23 cellular contexts compared by ENCODE assay signal in genomic region chr10:7192041-7192440, GRCh38.
DNase-seq lines count a peak whose midpoint lies in the region; ATAC-seq and TF ChIP-seq lines count a peak whose summit lies in the region.
"Had no signal": no experiment of that assay in that cellular context is flagged by ENCODE, and none has a peak within 500 bp of the region (broad histone marks: within the 10 kb centered on the region; RNA-seq: fewer than 3 reads in every experiment).

No MANE protein-coding gene starts in this region.

- no peak for TF ChIP-seq POLR2A in spleen (IDR thresholded peaks at IDR 0.05)

- CTCF ChIA-PET in activated B cell treated with CpG ODN at 0.5 μM for 24 hours (lab: Charles Lee): no interaction called here

- no peaks in the 10 kb centered on the region for H3K27me3 ChIP-seq in spleen (replicated peaks in 1 of 7)
- H3K27me3 ChIP-seq: cardiac muscle cell, dorsolateral prefrontal cortex, foreskin keratinocyte, tibial artery had no signal

- H3K36me3 ChIP-seq in spleen: peaks cover 0 to 96% (median 26%) of the 10 kb centered on the region in 6 donors
- H3K36me3 ChIP-seq: cardiac muscle cell had no signal

- peaks cover 76% of the 10 kb centered on the region for H3K4me1 Mint-ChIP-seq in activated T-cell treated with anti-CD3 and anti-CD28 coated beads, Interleukin-2, amount 50 U/mL, for 72 hours (ENCODE audit: low read depth)
- peaks cover 50% of the 10 kb centered on the region for H3K4me1 Mint-ChIP-seq in activated B cell treated with CpG ODN at 0.5 μM for 24 hours
- peaks cover 69% of the 10 kb centered on the region for H3K4me1 Mint-ChIP-seq in dendritic cell treated with granulocyte-macrophage colony-stimulating factor and Interleukin-4, amounts not matched to agents 40 ng/mL and 50 ng/mL, for 4 days (ENCODE audit: low read depth)
- H3K4me1 Mint-ChIP-seq: GM23338, mesothelial cell of epicardium had no signal

- H3K4me1 ChIP-seq in spleen: peaks cover 0 to 69% (median 24%) of the 10 kb centered on the region in 6 donors
- H3K4me1 ChIP-seq: foreskin keratinocyte, tibial artery had no signal

- peak overlapping the region in 5 of 8 donors; percentile 3 to 76 (median 67) for H3K27ac ChIP-seq in spleen
- H3K27ac ChIP-seq: cardiac muscle cell, dorsolateral prefrontal cortex, foreskin keratinocyte, tibial artery had no signal

- POLR2A ChIA-PET in activated B cell treated with CpG ODN at 0.5 μM for 24 hours (lab: Charles Lee): no interaction called here

- peaks cover 11 to 22% of the 10 kb centered on the region in 2 donors for H3K9me3 Mint-ChIP-seq in activated T-cell treated with anti-CD3 and anti-CD28 coated beads, Interleukin-2, amount 50 U/mL, for 72 hours
- peaks cover 10% of the 10 kb centered on the region for H3K9me3 Mint-ChIP-seq in activated B cell treated with CpG ODN at 0.5 μM for 24 hours
- peaks cover 31% of the 10 kb centered on the region for H3K9me3 Mint-ChIP-seq in dendritic cell treated with granulocyte-macrophage colony-stimulating factor and Interleukin-4, amounts not matched to agents 40 ng/mL and 50 ng/mL, for 4 days
- H3K9me3 Mint-ChIP-seq: immature natural killer cell had no signal

- H3K4me3 Mint-ChIP-seq in activated T-cell treated with anti-CD3 and anti-CD28 coated beads, Interleukin-2, amount 50 U/mL, for 72 hours: peak overlapping the region; percentile 77 to 79
- H3K4me3 Mint-ChIP-seq in activated B cell treated with CpG ODN at 0.5 μM for 24 hours: no peak overlapping the region
- no peak overlapping the region for H3K4me3 Mint-ChIP-seq in dendritic cell treated with granulocyte-macrophage colony-stimulating factor and Interleukin-4, amounts not matched to agents 40 ng/mL and 50 ng/mL, for 4 days
- H3K4me3 Mint-ChIP-seq: CD14-positive monocyte, GM23338, mesothelial cell of epicardium had no signal

- WGBS in spleen, 5 donors: 93 to 97% (median 95%) methylated on average over 8 of the region's 8 CpGs

- no peaks in the 10 kb centered on the region for H3K27me3 Mint-ChIP-seq in activated T-cell treated with anti-CD3 and anti-CD28 coated beads, Interleukin-2, amount 50 U/mL, for 72 hours (ENCODE audit: low read depth)
- H3K27me3 Mint-ChIP-seq in activated B cell treated with CpG ODN at 0.5 μM for 24 hours: no peaks in the 10 kb centered on the region
- H3K27me3 Mint-ChIP-seq in dendritic cell treated with granulocyte-macrophage colony-stimulating factor and Interleukin-4, amounts not matched to agents 40 ng/mL and 50 ng/mL, for 4 days: peaks cover 5% of the 10 kb centered on the region

- H3K27ac Mint-ChIP-seq in activated T-cell treated with anti-CD3 and anti-CD28 coated beads, Interleukin-2, amount 50 U/mL, for 72 hours: peak overlapping the region; percentile 87
- H3K27ac Mint-ChIP-seq in activated B cell treated with CpG ODN at 0.5 μM for 24 hours: peak overlapping the region; percentile 87
- peak overlapping the region; percentile 73 for H3K27ac Mint-ChIP-seq in dendritic cell treated with granulocyte-macrophage colony-stimulating factor and Interleukin-4, amounts not matched to agents 40 ng/mL and 50 ng/mL, for 4 days
- H3K27ac Mint-ChIP-seq: GM23338, mesothelial cell of epicardium had no signal

- H3K4me3 ChIP-seq in spleen: no peak overlapping the region
- H3K4me3 ChIP-seq: cardiac muscle cell, dorsolateral prefrontal cortex, GM23338, tibial artery had no signal

- no peak for DNase-seq in activated T-cell treated with anti-CD3 and anti-CD28 coated beads, Interleukin-2, amount 50 U/mL, for 72 hours
- no peak for DNase-seq in activated T-cell treated with anti-CD3 and anti-CD28 coated beads, Interleukin-2, amount 50 U/mL, for 48 hours
- DNase-seq in activated B cell treated with CpG ODN at 0.5 μM for 24 hours: no peak
- no peak for DNase-seq in spleen
- DNase-seq in nucleus accumbens (lab: John Stamatoyannopoulos, UW): no peak
- DNase-seq: anterior cingulate cortex; dorsolateral prefrontal cortex; foreskin keratinocyte; immature natural killer cell; Karpas-422; NCI-H187; NCI-H345; stimulated activated CD4-positive, alpha-beta T cell treated with anti-CD3 and anti-CD28 coated beads, Interleukin-2, amount 100 ng/mL, for 24 hours; stimulated activated naive CD4-positive, alpha-beta T cell treated with Interleukin-2 at 50 U/mL for 16 hours; tibial artery had no signal

- peaks cover 0 to 20% (median 6%) of the 10 kb centered on the region in 8 donors for H3K9me3 ChIP-seq in spleen
- H3K9me3 ChIP-seq: tibial artery had no signal

- ATAC-seq in activated T-cell treated with anti-CD3 and anti-CD28 coated beads, Interleukin-2, amount 50 U/mL, for 72 hours (replicated peaks in 1 of 2): no peak
- ATAC-seq in activated B cell treated with CpG ODN at 0.5 μM for 24 hours (ENCODE audit: low read depth) (no peak), HG03108 (IDR thresholded peaks at IDR 0.05; ENCODE audit: unreplicated experiment) (no peak), GM21737 (IDR thresholded peaks at IDR 0.05; ENCODE audit: unreplicated experiment) (no peak)
- ATAC-seq: foreskin keratinocyte, GM23338, left lobe of liver had no signal

- H3K36me3 Mint-ChIP-seq in activated T-cell treated with anti-CD3 and anti-CD28 coated beads, Interleukin-2, amount 50 U/mL, for 72 hours (ENCODE audit: insufficient read depth in 2 of 2): peaks cover 40 to 55% of the 10 kb centered on the region in 2 donors
- peaks cover 35% of the 10 kb centered on the region for H3K36me3 Mint-ChIP-seq in activated B cell treated with CpG ODN at 0.5 μM for 24 hours (ENCODE audit: low read depth)
- H3K36me3 Mint-ChIP-seq in dendritic cell treated with granulocyte-macrophage colony-stimulating factor and Interleukin-4, amounts not matched to agents 40 ng/mL and 50 ng/mL, for 4 days (ENCODE audit: low read depth): peaks cover 47% of the 10 kb centered on the region
- H3K36me3 Mint-ChIP-seq: mesothelial cell of epicardium had no signal

- intact Hi-C loops in activated B cell treated with CpG ODN at 0.5 μM for 24 hours (cut with micrococcal nuclease): loop anchor here (2.0 to 5.0 kb wide), 2 partner anchors 69 to 275 kb away; no protein-coding TSS in a partner anchor
- intact Hi-C loops in dendritic cell treated with granulocyte-macrophage colony-stimulating factor and Interleukin-4, amounts not matched to agents 40 ng/mL and 50 ng/mL, for 4 days (cut with micrococcal nuclease): no loop called here
- intact Hi-C loops in spleen (cut with DNase I; ENCODE audit: low total_unique reads): no loop called here

- TF ChIP-seq CTCF in activated B cell treated with CpG ODN at 0.5 μM for 24 hours (IDR thresholded peaks at IDR 0.05): no peak
- no peak for TF ChIP-seq CTCF in spleen (IDR thresholded peaks at IDR 0.05 in 8 of 11, conservative IDR thresholded peaks at IDR 0.05 in 3 of 11)

Comparison
In these comparisons a context has a peak if more than half of its experiments do, and no peak if none do; other contexts are left out.
1. H3K4me3 Mint-ChIP-seq: peak in activated T-cell treated with anti-CD3 and anti-CD28 coated beads, Interleukin-2, amount 50 U/mL, for 72 hours (2 of 2); none in activated B cell treated with CpG ODN at 0.5 μM for 24 hours (single experiment) and dendritic cell treated with granulocyte-macrophage colony-stimulating factor and Interleukin-4, amounts not matched to agents 40 ng/mL and 50 ng/mL, for 4 days (single experiment).
2. Peak in every context shown above with its lines, with median percentiles within 50 percentile points of each other: H3K27ac Mint-ChIP-seq.